1 cellular context compared by ENCODE assay signal in genomic region chr5:79754865-79755555, GRCh38.
TF ChIP-seq lines count a peak whose summit lies in the region.

No MANE protein-coding gene starts in this region.

TF ChIP-seq in HepG2, 621 proteins besides CTCF, POLR2A, EP300 and RAD21 (continued from another document):
- TF ChIP-seq, protein P1, sequence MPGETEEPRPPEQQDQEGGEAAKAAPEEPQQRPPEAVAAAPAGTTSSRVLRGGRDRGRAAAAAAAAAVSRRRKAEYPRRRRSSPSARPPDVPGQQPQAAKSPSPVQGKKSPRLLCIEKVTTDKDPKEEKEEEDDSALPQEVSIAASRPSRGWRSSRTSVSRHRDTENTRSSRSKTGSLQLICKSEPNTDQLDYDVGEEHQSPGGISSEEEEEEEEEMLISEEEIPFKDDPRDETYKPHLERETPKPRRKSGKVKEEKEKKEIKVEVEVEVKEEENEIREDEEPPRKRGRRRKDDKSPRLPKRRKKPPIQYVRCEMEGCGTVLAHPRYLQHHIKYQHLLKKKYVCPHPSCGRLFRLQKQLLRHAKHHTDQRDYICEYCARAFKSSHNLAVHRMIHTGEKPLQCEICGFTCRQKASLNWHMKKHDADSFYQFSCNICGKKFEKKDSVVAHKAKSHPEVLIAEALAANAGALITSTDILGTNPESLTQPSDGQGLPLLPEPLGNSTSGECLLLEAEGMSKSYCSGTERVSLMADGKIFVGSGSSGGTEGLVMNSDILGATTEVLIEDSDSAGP (CRISPR knock-in tag; IDR thresholded peaks at IDR 0.05; ENCODE audit: borderline replicate concordance), result no peak
- TF ChIP-seq, protein P2, sequence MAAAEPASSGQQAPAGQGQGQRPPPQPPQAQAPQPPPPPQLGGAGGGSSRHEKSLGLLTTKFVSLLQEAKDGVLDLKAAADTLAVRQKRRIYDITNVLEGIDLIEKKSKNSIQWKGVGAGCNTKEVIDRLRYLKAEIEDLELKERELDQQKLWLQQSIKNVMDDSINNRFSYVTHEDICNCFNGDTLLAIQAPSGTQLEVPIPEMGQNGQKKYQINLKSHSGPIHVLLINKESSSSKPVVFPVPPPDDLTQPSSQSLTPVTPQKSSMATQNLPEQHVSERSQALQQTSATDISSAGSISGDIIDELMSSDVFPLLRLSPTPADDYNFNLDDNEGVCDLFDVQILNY (CRISPR knock-in tag; conservative IDR thresholded peaks at IDR 0.05), result no peak
- TF ChIP-seq ZFP1 (CRISPR knock-in tag; IDR thresholded peaks at IDR 0.05) (no peak), REXO4 (CRISPR knock-in tag; IDR thresholded peaks at IDR 0.05; ENCODE audit: borderline replicate concordance) (no peak), ZNF317 (CRISPR knock-in tag; IDR thresholded peaks at IDR 0.05) (peak; percentile 29; the same call in 1 of the 2 replicates), ZBTB8A (CRISPR knock-in tag; IDR thresholded peaks at IDR 0.05; ENCODE audit: borderline replicate concordance, low read depth) (no peak), POLR2AphosphoS5 (IDR thresholded peaks at IDR 0.05; ENCODE audit: low read depth, low read length) (peak; percentile 49), TBP (CRISPR knock-in tag; IDR thresholded peaks at IDR 0.05) (no peak)
- TF ChIP-seq, protein P3, sequence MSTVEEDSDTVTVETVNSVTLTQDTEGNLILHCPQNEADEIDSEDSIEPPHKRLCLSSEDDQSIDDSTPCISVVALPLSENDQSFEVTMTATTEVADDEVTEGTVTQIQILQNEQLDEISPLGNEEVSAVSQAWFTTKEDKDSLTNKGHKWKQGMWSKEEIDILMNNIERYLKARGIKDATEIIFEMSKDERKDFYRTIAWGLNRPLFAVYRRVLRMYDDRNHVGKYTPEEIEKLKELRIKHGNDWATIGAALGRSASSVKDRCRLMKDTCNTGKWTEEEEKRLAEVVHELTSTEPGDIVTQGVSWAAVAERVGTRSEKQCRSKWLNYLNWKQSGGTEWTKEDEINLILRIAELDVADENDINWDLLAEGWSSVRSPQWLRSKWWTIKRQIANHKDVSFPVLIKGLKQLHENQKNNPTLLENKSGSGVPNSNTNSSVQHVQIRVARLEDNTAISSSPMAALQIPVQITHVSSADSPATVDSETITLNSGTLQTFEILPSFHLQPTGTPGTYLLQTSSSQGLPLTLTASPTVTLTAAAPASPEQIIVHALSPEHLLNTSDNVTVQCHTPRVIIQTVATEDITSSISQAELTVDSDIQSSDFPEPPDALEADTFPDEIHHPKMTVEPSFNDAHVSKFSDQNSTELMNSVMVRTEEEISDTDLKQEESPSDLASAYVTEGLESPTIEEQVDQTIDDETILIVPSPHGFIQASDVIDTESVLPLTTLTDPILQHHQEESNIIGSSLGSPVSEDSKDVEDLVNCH (CRISPR knock-in tag; IDR thresholded peaks at IDR 0.05), result no peak
TF ChIP-seq in HepG2: peak in this region for 68.
